ENCODE assay signal across 22 cellular contexts in genomic region chr4:56272003-56272402, GRCh38.
"Had no signal": no experiment of that assay in that cellular context is flagged by ENCODE, and none has a peak within 500 bp of the region (broad histone marks: within the 10 kb centered on the region; RNA-seq: fewer than 3 reads in every experiment).

No MANE protein-coding gene starts in this region.

- DNase-seq: activated B cell treated with CpG ODN at 0.5 μM for 24 hours; activated CD4-positive, alpha-beta memory T cell treated with anti-CD3 and anti-CD28 coated beads for 36 hours; activated CD4-positive, alpha-beta T cell treated with anti-CD3 and anti-CD28 coated beads for 1 hour; activated CD4-positive, alpha-beta T cell treated with anti-CD3 and anti-CD28 coated beads, Interleukin-2, amount 10 ng/mL, durations not matched to agents 7 days and 5 days; activated CD8-positive, alpha-beta memory T cell treated with anti-CD3 and anti-CD28 coated beads for 24 hours; activated gamma-delta T cell; activated naive CD4-positive, alpha-beta T cell treated with anti-CD3 and anti-CD28 coated beads for 36 hours; activated T-cell treated with anti-CD3 and anti-CD28 coated beads for 4 hours; activated T-cell treated with anti-CD3 and anti-CD28 coated beads, Interleukin-2, amount 50 U/mL, for 48 hours; amygdala; KG1; NCI-H1048; NCI-H146; NCI-H187 treated with DMSO at 0.1 percent for 48 hours; NCI-H2081 treated with DMSO at 0.1 percent for 48 hours; NCI-H446; NCI-H524; PC-3; SHP77 treated with DMSO at 0.1 percent for 48 hours had no signal

- H3K4me3 ChIP-seq: cardiac muscle cell had no signal

- ATAC-seq: activated T-helper 17 cell treated with anti-CD3 and anti-CD28 coated beads, Interleukin-2, amount 50 U/mL, for 72 hours; PC-3 had no signal

- H3K27me3 ChIP-seq: cardiac muscle cell had no signal

- FAIRE-seq: astrocyte had no signal

- H3K36me3 ChIP-seq: cardiac muscle cell had no signal

- H3K27ac ChIP-seq: cardiac muscle cell had no signal
